Comparison of ENCODE assay signal across 2 cellular contexts in the genomic region with DNA sequence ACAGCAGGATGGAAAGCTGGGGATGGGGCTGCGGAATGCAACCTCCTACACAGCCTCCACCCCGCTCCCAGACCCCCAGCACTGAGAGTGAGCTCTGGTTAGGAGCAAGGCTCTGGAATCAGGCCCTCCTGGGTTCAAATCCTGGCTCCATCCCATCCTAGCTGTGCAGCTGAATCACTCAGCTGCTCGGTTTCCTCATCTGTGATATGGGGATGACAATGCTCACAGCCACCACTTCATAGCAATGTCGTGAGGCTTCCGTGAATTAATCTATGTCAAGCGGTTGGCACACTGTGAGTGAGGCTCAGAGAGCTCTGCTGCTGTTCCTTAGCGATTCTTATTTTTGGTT.
TF ChIP-seq lines count a peak whose summit lies in the region.

No MANE protein-coding gene starts in this region.

TF ChIP-seq in GM23338, 12 proteins besides CTCF, POLR2A, EP300 and RAD21:
- TF ChIP-seq EZH2 (IDR thresholded peaks at IDR 0.05; ENCODE audit: low read depth, unreplicated experiment) (no peak), EZH2phosphoT487 (IDR thresholded peaks at IDR 0.05; ENCODE audit: unreplicated experiment) (no peak), CREB1 (CRISPR knock-in tag; IDR thresholded peaks at IDR 0.05; ENCODE audit: low read depth) (no peak), JUNB (IDR thresholded peaks at IDR 0.05; ENCODE audit: unreplicated experiment) (no peak)
- TF ChIP-seq, protein P1, sequence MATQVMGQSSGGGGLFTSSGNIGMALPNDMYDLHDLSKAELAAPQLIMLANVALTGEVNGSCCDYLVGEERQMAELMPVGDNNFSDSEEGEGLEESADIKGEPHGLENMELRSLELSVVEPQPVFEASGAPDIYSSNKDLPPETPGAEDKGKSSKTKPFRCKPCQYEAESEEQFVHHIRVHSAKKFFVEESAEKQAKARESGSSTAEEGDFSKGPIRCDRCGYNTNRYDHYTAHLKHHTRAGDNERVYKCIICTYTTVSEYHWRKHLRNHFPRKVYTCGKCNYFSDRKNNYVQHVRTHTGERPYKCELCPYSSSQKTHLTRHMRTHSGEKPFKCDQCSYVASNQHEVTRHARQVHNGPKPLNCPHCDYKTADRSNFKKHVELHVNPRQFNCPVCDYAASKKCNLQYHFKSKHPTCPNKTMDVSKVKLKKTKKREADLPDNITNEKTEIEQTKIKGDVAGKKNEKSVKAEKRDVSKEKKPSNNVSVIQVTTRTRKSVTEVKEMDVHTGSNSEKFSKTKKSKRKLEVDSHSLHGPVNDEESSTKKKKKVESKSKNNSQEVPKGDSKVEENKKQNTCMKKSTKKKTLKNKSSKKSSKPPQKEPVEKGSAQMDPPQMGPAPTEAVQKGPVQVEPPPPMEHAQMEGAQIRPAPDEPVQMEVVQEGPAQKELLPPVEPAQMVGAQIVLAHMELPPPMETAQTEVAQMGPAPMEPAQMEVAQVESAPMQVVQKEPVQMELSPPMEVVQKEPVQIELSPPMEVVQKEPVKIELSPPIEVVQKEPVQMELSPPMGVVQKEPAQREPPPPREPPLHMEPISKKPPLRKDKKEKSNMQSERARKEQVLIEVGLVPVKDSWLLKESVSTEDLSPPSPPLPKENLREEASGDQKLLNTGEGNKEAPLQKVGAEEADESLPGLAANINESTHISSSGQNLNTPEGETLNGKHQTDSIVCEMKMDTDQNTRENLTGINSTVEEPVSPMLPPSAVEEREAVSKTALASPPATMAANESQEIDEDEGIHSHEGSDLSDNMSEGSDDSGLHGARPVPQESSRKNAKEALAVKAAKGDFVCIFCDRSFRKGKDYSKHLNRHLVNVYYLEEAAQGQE (IDR thresholded peaks at IDR 0.05; ENCODE audit: unreplicated experiment), result no peak

TF ChIP-seq in endothelial cell of umbilical vein, 7 proteins besides CTCF, POLR2A, EP300 and RAD21:
- TF ChIP-seq EZH2 (IDR thresholded peaks at IDR 0.05; ENCODE audit: borderline replicate concordance, low read depth, low read length, severe bottlenecking), result peak; percentile 10
- TF ChIP-seq POLR2AphosphoS5 (IDR thresholded peaks at IDR 0.05; ENCODE audit: insufficient read depth, low read depth, low read length), result no peak
TF ChIP-seq in endothelial cell of umbilical vein: peak in this region for 1.
